In the genomic region with DNA sequence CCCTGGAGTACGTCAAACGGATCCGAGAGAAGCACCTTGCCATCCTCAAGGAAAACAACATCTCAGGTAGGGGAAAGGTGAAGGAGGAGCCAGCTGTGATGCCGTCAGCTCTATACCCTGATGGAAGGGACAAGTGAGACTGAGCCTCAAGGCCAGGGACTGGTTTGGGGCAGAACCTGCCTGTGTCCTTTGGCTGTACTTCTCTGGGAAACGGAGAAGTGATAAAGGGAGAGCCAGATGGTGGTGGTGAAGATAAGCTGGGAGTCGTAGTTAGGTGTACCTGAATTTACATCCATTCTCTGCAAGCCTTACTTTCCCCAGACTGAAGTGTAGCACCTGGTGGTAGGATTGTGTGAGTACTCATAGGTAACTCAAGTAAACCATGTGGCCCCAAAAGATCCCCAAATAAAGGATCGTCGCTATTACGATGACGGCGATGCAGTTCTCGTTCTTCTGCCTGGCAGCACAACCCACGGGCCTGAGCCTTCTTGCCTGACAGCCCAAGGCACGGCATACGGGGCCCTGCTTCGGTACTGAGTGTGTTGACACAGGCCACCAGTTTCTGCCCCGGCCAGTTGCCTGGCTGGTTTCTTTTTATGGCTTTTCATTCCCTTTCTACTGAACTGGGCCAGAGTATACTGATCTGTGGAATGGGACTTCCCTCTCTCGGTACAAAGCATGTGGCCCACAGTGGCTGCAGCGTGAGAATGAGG, we compare ENCODE assay signal across 14 cellular contexts. TPM values are rescaled to one million over a fixed set of nuclear protein-coding genes. Genes with fewer than 3 reads are reported as not detected.
DNase-seq lines count a peak whose midpoint lies in the region; ATAC-seq, FAIRE-seq and TF ChIP-seq lines count a peak whose summit lies in the region.
"Had no signal": no experiment of that assay in that cellular context is flagged by ENCODE, and none has a peak within 500 bp of the region (broad histone marks: within the 10 kb centered on the region; RNA-seq: fewer than 3 reads in every experiment).

No MANE protein-coding gene starts in this region.

- H3K27ac ChIP-seq in HepG2 (ENCODE audit: extremely low read length, insufficient read depth, low read length) (no peak overlapping the region), right lobe of liver (peak overlapping the region in 1 of 3 donors; percentile 0), esophagus (ENCODE audit: low read depth in 2 of 2, low read length in 1 of 2) (peak overlapping the region; percentile 62 to 86)
- H3K27ac ChIP-seq: VCaP had no signal

- H3K4me1 ChIP-seq in HepG2 (ENCODE audit: insufficient read depth, low read length) (peaks cover 30% of the 10 kb centered on the region), right lobe of liver (peaks cover 0 to 23% (median 3%) of the 10 kb centered on the region in 4 donors), esophagus (ENCODE audit: control insufficient read depth in 2 of 2, insufficient read depth in 2 of 2, low read length in 1 of 2) (peaks cover 0 to 34% of the 10 kb centered on the region in 2 donors)

- intact Hi-C loops in HepG2 (cut with micrococcal nuclease; ENCODE audit: unreplicated experiment): no loop called here
- intact Hi-C loops in right lobe of liver (cut with DNase I): loop anchor here in 1 of 2 donors (10.0 kb wide), 1 partner anchor 50 kb away; a partner anchor contains a TSS

- no peaks in the 10 kb centered on the region for H3K27me3 ChIP-seq in HepG2 (ENCODE audit: control insufficient read depth in 1 of 2, insufficient read depth in 2 of 2, low read length in 2 of 2)
- H3K27me3 ChIP-seq in right lobe of liver: no peaks in the 10 kb centered on the region
- H3K27me3 ChIP-seq in esophagus (ENCODE audit: control insufficient read depth in 1 of 2, insufficient read depth in 2 of 2, low read length in 2 of 2): no peaks in the 10 kb centered on the region
- H3K27me3 ChIP-seq: gastroesophageal sphincter had no signal

- H3K79me2 ChIP-seq in HepG2 (ENCODE audit: insufficient read depth, low read length): no peaks in the 10 kb centered on the region

- in situ Hi-C loops in HepG2 (cut with HindIII; ENCODE audit: extremely low pct_ligation_motif_present, low pct_unique_long_range_greater_than_20kb): loop anchor here (5.0 kb wide), 1 partner anchor 118 kb away; a partner anchor contains a TSS

- TF ChIP-seq RAD21 in HepG2 (CRISPR knock-in tag; IDR thresholded peaks at IDR 0.05): 0 out of 2 replicates have a peak, but pooled peaks have one; percentile 5

- H4K20me1 ChIP-seq in HepG2 (ENCODE audit: insufficient read depth, low read length): no peaks in the 10 kb centered on the region

- ATAC-seq in HepG2 (no peak), right lobe of liver (no peak), GM18519 (IDR thresholded peaks at IDR 0.05; ENCODE audit: low FRiP score, unreplicated experiment) (no peak), GM21576 (IDR thresholded peaks at IDR 0.05; ENCODE audit: unreplicated experiment) (no peak)
- ATAC-seq: gastroesophageal sphincter had no signal

- TF ChIP-seq POLR2A in HepG2 (IDR thresholded peaks at IDR 0.05; ENCODE audit: insufficient read depth in 1 of 2, low read depth in 2 of 2, low read length in 2 of 2): 0 out of 4 replicates have a peak, but pooled peaks of 1 of the 2 experiments have one; percentile 10
- no peak for TF ChIP-seq POLR2A in right lobe of liver (IDR thresholded peaks at IDR 0.05)

- no peak for FAIRE-seq in HepG2 (lab: Jason Lieb, UNC)
- FAIRE-seq: colon, G401.6 had no signal

- TF ChIP-seq CTCF in HepG2 (CRISPR knock-in tag; IDR thresholded peaks at IDR 0.05) (no peak), right lobe of liver (IDR thresholded peaks at IDR 0.05) (no peak)

- 97% methylated on average over 19 of the region's 19 CpGs for WGBS in HepG2 (ENCODE audit: low lambda C conversion rate)
- 91% methylated on average over 17 of the region's 19 CpGs for WGBS in right lobe of liver (ENCODE audit: insufficient coverage, low coverage, low lambda C conversion rate, missing lambda C conversion rate)
- 77 to 86% methylated on average over 19 of the region's 19 CpGs for WGBS in esophagus, 2 donors

- CTCF ChIA-PET in HepG2 (lab: Yijun Ruan, JAX; ENCODE audit: low intra/inter-chr PET ratio, low total read pairs): no interaction called here

- BruUV-seq in HepG2 (replicated peaks; lab: Mats Ljungman, UMichigan): no TSS peak

- DNase-seq in HepG2 (ENCODE audit: low spot score) (no peak), right lobe of liver (no peak), NCI-H226 (no peak)
- DNase-seq: NCI-H1105 treated with DMSO at 0.1 percent for 48 hours; NCI-H526; SIG-M5; stimulated activated naive CD4-positive, alpha-beta T cell treated with Interleukin-2 at 50 U/mL for 16 hours had no signal

- H3K9me3 ChIP-seq in HepG2 (ENCODE audit: low read length) (no peaks in the 10 kb centered on the region), right lobe of liver (no peaks in the 10 kb centered on the region), esophagus (ENCODE audit: control insufficient read depth in 2 of 2, insufficient read depth in 1 of 2, low read depth in 1 of 2, low read length in 1 of 2) (no peaks in the 10 kb centered on the region)
- H3K9me3 ChIP-seq: gastroesophageal sphincter had no signal

- H3K4me2 ChIP-seq in HepG2 (ENCODE audit: low read depth, low read length): no peak overlapping the region

- POLR2A ChIA-PET in HepG2 (lab: Yijun Ruan, JAX): interaction anchor here (0.6 to 7.7 kb wide), 9 partner anchors 10 to 63 kb away, joined by 3 to 201 read pairs (median 12); a partner anchor contains a TSS

- no peak overlapping the region for H2AFZ ChIP-seq in HepG2 (ENCODE audit: low read length)

- H3K9ac ChIP-seq in HepG2 (ENCODE audit: insufficient read depth, low read depth, low read length): no peak overlapping the region

- peaks cover 56 to 81% of the 10 kb centered on the region in 2 experiments for H3K36me3 ChIP-seq in HepG2 (replicated peaks in 1 of 2; ENCODE audit: control insufficient read depth in 1 of 2, insufficient read depth in 2 of 2, low read length in 2 of 2)
- peaks cover 5 to 82% (median 33%) of the 10 kb centered on the region in 4 donors for H3K36me3 ChIP-seq in right lobe of liver
- H3K36me3 ChIP-seq in esophagus (ENCODE audit: control insufficient read depth in 2 of 2, insufficient read depth in 2 of 2, low read length in 1 of 2): peaks cover 17 to 75% of the 10 kb centered on the region in 2 donors

- TF ChIP-seq EP300 in HepG2 (IDR thresholded peaks at IDR 0.05; ENCODE audit: low read depth in 2 of 2, low read length in 2 of 2): no peak
- no peak for TF ChIP-seq EP300 in HepG2 (CRISPR knock-in tag; IDR thresholded peaks at IDR 0.05; ENCODE audit: borderline replicate concordance)

- H3K4me3 ChIP-seq in HepG2 (replicated peaks in 1 of 3; ENCODE audit: insufficient read depth in 1 of 3, low read depth in 2 of 3, low read length in 3 of 3): no peak overlapping the region
- H3K4me3 ChIP-seq in right lobe of liver: no peak overlapping the region
- no peak overlapping the region for H3K4me3 ChIP-seq in esophagus (ENCODE audit: low read depth in 1 of 2, low read length in 2 of 2)
- H3K4me3 ChIP-seq: gastroesophageal sphincter had no signal

RNA-seq across cellular contexts. Expression of a gene that starts 10.6 kb away (rescaled TPM):
- total RNA-seq in HepG2 (2016; rRNA removed; fragmentation: Illumina TruSeq; extraction: Trizol) (18.5 and 20.9 TPM in 2 replicates), right lobe of liver (10 to 100 TPM in 2 of 6 experiments, 1 to 10 TPM in 4; 7.8 to 12.1 (median 9.5) TPM)
- total RNA-seq in HepG2 (2016; cell fraction: cytosol; rRNA removed; fragmentation: Illumina TruSeq; extraction: Trizol; ENCODE audit: low read depth): 30.2 and 42.6 TPM in 2 replicates
- total RNA-seq in HepG2 (2016; cell fraction: insoluble cytoplasmic fraction; rRNA removed; fragmentation: Illumina TruSeq; extraction: Trizol): 17.6 and 21.4 TPM in 2 replicates
- 35.4 and 44.6 TPM in 2 replicates for total RNA-seq in HepG2 (2016; cell fraction: membrane; rRNA removed; fragmentation: Illumina TruSeq; extraction: Trizol)
- total RNA-seq in HepG2 (2016; cell fraction: nucleus; rRNA removed; fragmentation: Illumina TruSeq; extraction: Trizol): 19.3 and 21.9 TPM in 2 replicates
- polyA plus RNA-seq in HepG2 (2011; rRNA removed) (21.6 and 24.4 TPM in 2 replicates), esophagus (10 to 100 TPM; 18.0 to 20.9 TPM)
- polyA plus RNA-seq in HepG2 (2011; cell fraction: cytosol; rRNA removed): 19.5 and 26.1 TPM in 2 replicates
- 38.0 and 44.1 TPM in 2 replicates for polyA plus RNA-seq in HepG2 (2011; cell fraction: nucleus; rRNA removed)
- 22.9 and 30.3 TPM in 2 replicates for polyA plus RNA-seq in HepG2 (2012)
- polyA plus RNA-seq in HepG2 (2016; cell fraction: cytosol; fragmentation: Illumina TruSeq; extraction: Trizol; ENCODE audit: low read depth): 41.4 and 54.3 TPM in 2 replicates
- polyA plus RNA-seq in HepG2 (2016; cell fraction: insoluble cytoplasmic fraction; fragmentation: Illumina TruSeq; extraction: Trizol; ENCODE audit: low read depth): 27.4 and 35.6 TPM in 2 replicates
- 51.1 and 55.4 TPM in 2 replicates for polyA plus RNA-seq in HepG2 (2016; cell fraction: membrane; fragmentation: Illumina TruSeq; extraction: Trizol; ENCODE audit: low read depth)
- 35.5 and 37.2 TPM in 2 replicates for polyA plus RNA-seq in HepG2 (2016; cell fraction: nucleus; fragmentation: Illumina TruSeq; extraction: Trizol; ENCODE audit: insufficient read depth, low read depth)
- 40.1 and 74.5 TPM in 2 replicates for polyA minus RNA-seq in HepG2 (2011; rRNA and poly(A)+ RNA removed; ENCODE audit: low replicate concordance)
- polyA minus RNA-seq in HepG2 (2011; cell fraction: cytosol; rRNA and poly(A)+ RNA removed): 19.4 and 24.4 TPM in 2 replicates
- polyA minus RNA-seq in HepG2 (2011; cell fraction: nucleus; rRNA and poly(A)+ RNA removed): 55.2 and 63.6 TPM in 2 replicates

RNA-seq across cellular contexts. Expression of a gene that starts 26.9 kb away (rescaled TPM):
- total RNA-seq in HepG2 (2016; rRNA removed; fragmentation: Illumina TruSeq; extraction: Trizol): 6.0 and 13.7 TPM in 2 replicates
- total RNA-seq in HepG2 (2016; cell fraction: cytosol; rRNA removed; fragmentation: Illumina TruSeq; extraction: Trizol; ENCODE audit: low read depth): 4.5 and 4.7 TPM in 2 replicates
- total RNA-seq in HepG2 (2016; cell fraction: insoluble cytoplasmic fraction; rRNA removed; fragmentation: Illumina TruSeq; extraction: Trizol): 5.0 and 12.7 TPM in 2 replicates
- 6.7 and 7.0 TPM in 2 replicates for total RNA-seq in HepG2 (2016; cell fraction: membrane; rRNA removed; fragmentation: Illumina TruSeq; extraction: Trizol)
- 18.8 and 22.0 TPM in 2 replicates for total RNA-seq in HepG2 (2016; cell fraction: nucleus; rRNA removed; fragmentation: Illumina TruSeq; extraction: Trizol)
- polyA plus RNA-seq in HepG2 (2011; rRNA removed): 9.7 and 12.3 TPM in 2 replicates
- 3.3 and 4.6 TPM in 2 replicates for polyA plus RNA-seq in HepG2 (2011; cell fraction: cytosol; rRNA removed)
- 62.4 and 81.3 TPM in 2 replicates for polyA plus RNA-seq in HepG2 (2011; cell fraction: nucleus; rRNA removed)
- polyA plus RNA-seq in HepG2 (2012): 5.7 and 8.0 TPM in 2 replicates
- 1.5 TPM in 2 replicates for polyA plus RNA-seq in HepG2 (2016; cell fraction: cytosol; fragmentation: Illumina TruSeq; extraction: Trizol; ENCODE audit: low read depth)
- polyA plus RNA-seq in HepG2 (2016; cell fraction: insoluble cytoplasmic fraction; fragmentation: Illumina TruSeq; extraction: Trizol; ENCODE audit: low read depth): 5.1 and 7.0 TPM in 2 replicates
- 2.9 and 3.1 TPM in 2 replicates for polyA plus RNA-seq in HepG2 (2016; cell fraction: membrane; fragmentation: Illumina TruSeq; extraction: Trizol; ENCODE audit: low read depth)
- polyA plus RNA-seq in HepG2 (2016; cell fraction: nucleus; fragmentation: Illumina TruSeq; extraction: Trizol; ENCODE audit: insufficient read depth, low read depth): 40.5 and 45.7 TPM in 2 replicates
- 32.3 and 35.8 TPM in 2 replicates for polyA minus RNA-seq in HepG2 (2011; rRNA and poly(A)+ RNA removed; ENCODE audit: low replicate concordance)
- polyA minus RNA-seq in HepG2 (2011; cell fraction: cytosol; rRNA and poly(A)+ RNA removed): 3.4 and 4.0 TPM in 2 replicates
- 42.4 and 45.0 TPM in 2 replicates for polyA minus RNA-seq in HepG2 (2011; cell fraction: nucleus; rRNA and poly(A)+ RNA removed)
- 1 to 10 TPM; 6.5 to 9.3 (median 7.8) TPM for total RNA-seq in right lobe of liver
- polyA plus RNA-seq in esophagus: 10 to 100 TPM; 10.7 to 18.0 TPM

RNA-seq across cellular contexts. Expression of a gene that starts 33.2 kb away (rescaled TPM):
- 7.0 and 16.9 TPM in 2 replicates for total RNA-seq in HepG2 (2016; rRNA removed; fragmentation: Illumina TruSeq; extraction: Trizol)
- 3.6 and 5.4 TPM in 2 replicates for total RNA-seq in HepG2 (2016; cell fraction: cytosol; rRNA removed; fragmentation: Illumina TruSeq; extraction: Trizol; ENCODE audit: low read depth)
- total RNA-seq in HepG2 (2016; cell fraction: insoluble cytoplasmic fraction; rRNA removed; fragmentation: Illumina TruSeq; extraction: Trizol): 5.7 and 18.2 TPM in 2 replicates
- 6.1 and 6.9 TPM in 2 replicates for total RNA-seq in HepG2 (2016; cell fraction: membrane; rRNA removed; fragmentation: Illumina TruSeq; extraction: Trizol)
- total RNA-seq in HepG2 (2016; cell fraction: nucleus; rRNA removed; fragmentation: Illumina TruSeq; extraction: Trizol): 18.3 and 22.2 TPM in 2 replicates
- polyA plus RNA-seq in HepG2 (2011; rRNA removed): 28.6 and 30.7 TPM in 2 replicates
- polyA plus RNA-seq in HepG2 (2011; cell fraction: cytosol; rRNA removed): 26.4 and 36.2 TPM in 2 replicates
- 25.4 and 33.0 TPM in 2 replicates for polyA plus RNA-seq in HepG2 (2011; cell fraction: nucleus; rRNA removed)
- polyA plus RNA-seq in HepG2 (2012): 13.5 and 20.7 TPM in 2 replicates
- 6.3 and 6.9 TPM in 2 replicates for polyA plus RNA-seq in HepG2 (2016; cell fraction: cytosol; fragmentation: Illumina TruSeq; extraction: Trizol; ENCODE audit: low read depth)
- 7.2 and 10.5 TPM in 2 replicates for polyA plus RNA-seq in HepG2 (2016; cell fraction: insoluble cytoplasmic fraction; fragmentation: Illumina TruSeq; extraction: Trizol; ENCODE audit: low read depth)
- polyA plus RNA-seq in HepG2 (2016; cell fraction: membrane; fragmentation: Illumina TruSeq; extraction: Trizol; ENCODE audit: low read depth): 7.7 and 8.9 TPM in 2 replicates
- polyA plus RNA-seq in HepG2 (2016; cell fraction: nucleus; fragmentation: Illumina TruSeq; extraction: Trizol; ENCODE audit: insufficient read depth, low read depth): 31.7 and 37.7 TPM in 2 replicates
- polyA minus RNA-seq in HepG2 (2011; rRNA and poly(A)+ RNA removed; ENCODE audit: low replicate concordance): 3.3 and 51.4 TPM in 2 replicates
- 17.1 and 20.1 TPM in 2 replicates for polyA minus RNA-seq in HepG2 (2011; cell fraction: cytosol; rRNA and poly(A)+ RNA removed)
- 8.1 and 10.7 TPM in 2 replicates for polyA minus RNA-seq in HepG2 (2011; cell fraction: nucleus; rRNA and poly(A)+ RNA removed)
- 10 to 100 TPM in 5 of 6 experiments, 1 to 10 TPM in 1; 9.6 to 70.2 (median 35.6) TPM for total RNA-seq in right lobe of liver
- 10 to 100 TPM; 27.0 to 27.2 TPM for polyA plus RNA-seq in esophagus

RNA-seq across cellular contexts. Expression of a gene that starts 54.0 kb away (rescaled TPM):
- total RNA-seq in HepG2 (2016; rRNA removed; fragmentation: Illumina TruSeq; extraction: Trizol): 63.8 and 202 TPM in 2 replicates
- total RNA-seq in HepG2 (2016; cell fraction: cytosol; rRNA removed; fragmentation: Illumina TruSeq; extraction: Trizol; ENCODE audit: low read depth): 83.9 and 87.3 TPM in 2 replicates
- 57.2 and 212 TPM in 2 replicates for total RNA-seq in HepG2 (2016; cell fraction: insoluble cytoplasmic fraction; rRNA removed; fragmentation: Illumina TruSeq; extraction: Trizol)
- 50.4 and 53.1 TPM in 2 replicates for total RNA-seq in HepG2 (2016; cell fraction: membrane; rRNA removed; fragmentation: Illumina TruSeq; extraction: Trizol)
- 213 and 263 TPM in 2 replicates for total RNA-seq in HepG2 (2016; cell fraction: nucleus; rRNA removed; fragmentation: Illumina TruSeq; extraction: Trizol)
- 222 and 231 TPM in 2 replicates for polyA plus RNA-seq in HepG2 (2011; rRNA removed)
- 240 and 265 TPM in 2 replicates for polyA plus RNA-seq in HepG2 (2011; cell fraction: cytosol; rRNA removed)
- 851 and 910 TPM in 2 replicates for polyA plus RNA-seq in HepG2 (2011; cell fraction: nucleus; rRNA removed)
- polyA plus RNA-seq in HepG2 (2012): 102 and 105 TPM in 2 replicates
- polyA plus RNA-seq in HepG2 (2016; cell fraction: cytosol; fragmentation: Illumina TruSeq; extraction: Trizol; ENCODE audit: low read depth): 37.4 and 39.2 TPM in 2 replicates
- polyA plus RNA-seq in HepG2 (2016; cell fraction: insoluble cytoplasmic fraction; fragmentation: Illumina TruSeq; extraction: Trizol; ENCODE audit: low read depth): 82.4 and 101 TPM in 2 replicates
- 45.6 and 51.6 TPM in 2 replicates for polyA plus RNA-seq in HepG2 (2016; cell fraction: membrane; fragmentation: Illumina TruSeq; extraction: Trizol; ENCODE audit: low read depth)
- polyA plus RNA-seq in HepG2 (2016; cell fraction: nucleus; fragmentation: Illumina TruSeq; extraction: Trizol; ENCODE audit: insufficient read depth, low read depth): 573 and 587 TPM in 2 replicates
- polyA minus RNA-seq in HepG2 (2011; rRNA and poly(A)+ RNA removed; ENCODE audit: low replicate concordance): 289 and 410 TPM in 2 replicates
- polyA minus RNA-seq in HepG2 (2011; cell fraction: cytosol; rRNA and poly(A)+ RNA removed): 109 and 118 TPM in 2 replicates
- polyA minus RNA-seq in HepG2 (2011; cell fraction: nucleus; rRNA and poly(A)+ RNA removed): 292 and 323 TPM in 2 replicates
- total RNA-seq in right lobe of liver: 100 to 1,000 TPM in 3 of 6 experiments, 10 to 100 TPM in 3; 54.4 to 194 (median 134) TPM
- 10 to 100 TPM; 43.6 to 55.0 TPM for polyA plus RNA-seq in esophagus

RNA-seq across cellular contexts. Expression of a gene that starts 54.1 kb away (rescaled TPM):
- total RNA-seq in HepG2 (2016; rRNA removed; fragmentation: Illumina TruSeq; extraction: Trizol): 4.1 and 9.7 TPM in 2 replicates
- total RNA-seq in HepG2 (2016; cell fraction: cytosol; rRNA removed; fragmentation: Illumina TruSeq; extraction: Trizol; ENCODE audit: low read depth): 6.7 and 8.8 TPM in 2 replicates
- total RNA-seq in HepG2 (2016; cell fraction: insoluble cytoplasmic fraction; rRNA removed; fragmentation: Illumina TruSeq; extraction: Trizol): 6.0 and 9.5 TPM in 2 replicates
- 7.3 and 9.1 TPM in 2 replicates for total RNA-seq in HepG2 (2016; cell fraction: membrane; rRNA removed; fragmentation: Illumina TruSeq; extraction: Trizol)
- total RNA-seq in HepG2 (2016; cell fraction: nucleus; rRNA removed; fragmentation: Illumina TruSeq; extraction: Trizol): 14.4 and 18.5 TPM in 2 replicates
- 7.2 and 12.2 TPM in 2 replicates for polyA plus RNA-seq in HepG2 (2011; rRNA removed)
- 3.7 and 6.3 TPM in 2 replicates for polyA plus RNA-seq in HepG2 (2011; cell fraction: cytosol; rRNA removed)
- polyA plus RNA-seq in HepG2 (2011; cell fraction: nucleus; rRNA removed): 57.9 and 58.9 TPM in 2 replicates
- polyA plus RNA-seq in HepG2 (2012): 4.2 and 4.6 TPM in 2 replicates
- polyA plus RNA-seq in HepG2 (2016; cell fraction: cytosol; fragmentation: Illumina TruSeq; extraction: Trizol; ENCODE audit: low read depth): 4.1 and 4.3 TPM in 2 replicates
- polyA plus RNA-seq in HepG2 (2016; cell fraction: insoluble cytoplasmic fraction; fragmentation: Illumina TruSeq; extraction: Trizol; ENCODE audit: low read depth): 4.2 and 4.9 TPM in 2 replicates
- polyA plus RNA-seq in HepG2 (2016; cell fraction: membrane; fragmentation: Illumina TruSeq; extraction: Trizol; ENCODE audit: low read depth): 3.9 and 4.0 TPM in 2 replicates
- polyA plus RNA-seq in HepG2 (2016; cell fraction: nucleus; fragmentation: Illumina TruSeq; extraction: Trizol; ENCODE audit: insufficient read depth, low read depth): 18.5 and 19.4 TPM in 2 replicates
- 1.3 and 16.0 TPM in 2 replicates for polyA minus RNA-seq in HepG2 (2011; rRNA and poly(A)+ RNA removed; ENCODE audit: low replicate concordance)
- polyA minus RNA-seq in HepG2 (2011; cell fraction: cytosol; rRNA and poly(A)+ RNA removed): 1.9 and 2.1 TPM in 2 replicates
- 24.2 and 27.4 TPM in 2 replicates for polyA minus RNA-seq in HepG2 (2011; cell fraction: nucleus; rRNA and poly(A)+ RNA removed)
- total RNA-seq in right lobe of liver: 1 to 10 TPM; 3.6 to 8.8 (median 5.4) TPM
- polyA plus RNA-seq in esophagus: 1 to 10 TPM; 1.4 to 2.5 TPM
